19 cellular contexts compared by ENCODE assay signal in the genomic region with DNA sequence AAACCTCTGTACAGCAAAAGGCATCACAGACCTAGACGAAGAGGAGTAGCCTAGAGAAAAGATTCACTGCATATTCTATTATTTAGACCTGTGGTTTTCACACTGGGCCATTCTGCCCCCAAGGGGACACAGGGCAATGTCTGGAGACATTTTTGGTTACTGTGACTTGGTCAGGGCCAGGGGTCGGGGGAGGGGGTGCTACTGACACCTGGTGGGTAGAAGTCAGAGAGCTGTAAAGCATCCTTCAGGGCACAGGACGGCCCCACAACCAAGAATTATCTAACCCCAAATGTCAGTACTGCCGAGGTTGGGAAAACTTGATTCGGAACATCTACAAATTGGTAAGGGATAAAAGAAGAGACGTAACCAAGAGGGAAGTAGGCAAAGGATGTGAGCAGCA. TPM values are rescaled to one million over a fixed set of nuclear protein-coding genes. Genes with fewer than 3 reads are reported as not detected.
A peak's percentile ranks its signal among the peaks of the same experiment; 100 is the strongest.
DNase-seq lines count a peak whose midpoint lies in the region; ATAC-seq and TF ChIP-seq lines count a peak whose summit lies in the region.
"Had no signal": no experiment of that assay in that cellular context is flagged by ENCODE, and none has a peak within 500 bp of the region (broad histone marks: within the 10 kb centered on the region; RNA-seq: fewer than 3 reads in every experiment).

No MANE protein-coding gene starts in this region.

- peaks cover 2% of the 10 kb centered on the region for H3K9me3 Mint-ChIP-seq in glutamatergic neuron (ENCODE audit: unreplicated experiment)
- H3K9me3 Mint-ChIP-seq: activated naive CD8-positive, alpha-beta T cell treated with anti-CD3 and anti-CD28 coated beads, Interleukin-2, amount 50 U/mL, for 24 hours had no signal

- DNase-seq in Right ventricle myocardium inferior (ENCODE audit: missing footprints): no peak
- no peak for DNase-seq in left ventricle myocardium superior
- peak; percentile 36 for DNase-seq in NB4 (ENCODE audit: low read depth)
- DNase-seq in glutamatergic neuron: no peak
- DNase-seq in GM13976 (ENCODE audit: low spot score): no peak
- DNase-seq: activated CD4-positive, alpha-beta T cell treated with anti-CD3 and anti-CD28 coated beads for 36 hours; activated naive CD8-positive, alpha-beta T cell treated with anti-CD3 and anti-CD28 coated beads, Interleukin-2, amount 50 U/mL, for 24 hours; activated T-cell treated with anti-CD3 and anti-CD28 coated beads for 4 hours; cerebellar nuclear complex; KG1; pancreas; SIG-M5; stimulated activated naive CD8-positive, alpha-beta T cell treated with anti-CD3 and anti-CD28 coated beads, Interleukin-15, Interleukin-2, amounts not matched to agents 100 U/mL and 50 U/mL, for 24 hours; T-helper 9 cell had no signal

- H3K36me3 ChIP-seq in skeletal muscle tissue (ENCODE audit: control insufficient read depth in 3 of 3, insufficient read depth in 3 of 3, low read length in 3 of 3): peaks cover 15 to 24% (median 24%) of the 10 kb centered on the region in 3 donors

- no peaks in the 10 kb centered on the region for H3K27me3 ChIP-seq in skeletal muscle tissue (ENCODE audit: control insufficient read depth in 3 of 3, insufficient read depth in 3 of 3, low read length in 3 of 3)
- H3K27me3 ChIP-seq: pancreas had no signal

- in situ Hi-C loops in GM13976 (cut with MboI; ENCODE audit: low sequenced_read_pairs, unreplicated experiment): no loop called here

- no peak for TF ChIP-seq CTCF in NB4 (IDR thresholded peaks at IDR 0.05; ENCODE audit: low read depth, low read length)
- TF ChIP-seq CTCF in glutamatergic neuron (IDR thresholded peaks at IDR 0.05; ENCODE audit: partially characterized antibody, unreplicated experiment): no peak
- TF ChIP-seq CTCF in GM13976 (IDR thresholded peaks at IDR 0.05; ENCODE audit: borderline replicate concordance, control extremely low read depth, extremely low read depth, insufficient read depth, missing control alignments): no peak

- peak overlapping the region; percentile 45 for H3K27ac Mint-ChIP-seq in glutamatergic neuron (ENCODE audit: unreplicated experiment)
- H3K27ac Mint-ChIP-seq: activated CD4-positive, alpha-beta T cell treated with anti-CD3 and anti-CD28 coated beads for 36 hours; activated naive CD8-positive, alpha-beta T cell treated with anti-CD3 and anti-CD28 coated beads, Interleukin-2, amount 50 U/mL, for 24 hours had no signal

- H3K9ac ChIP-seq in skeletal muscle tissue (ENCODE audit: low read depth in 1 of 3, low read length in 3 of 3): peak overlapping the region in 1 of 3 donors; percentile 58

- no peak for TF ChIP-seq POLR2A in NB4 (IDR thresholded peaks at IDR 0.05; ENCODE audit: extremely low read depth, insufficient read length)

- peaks cover 1% of the 10 kb centered on the region for H3K27me3 Mint-ChIP-seq in glutamatergic neuron (ENCODE audit: unreplicated experiment)
- H3K27me3 Mint-ChIP-seq: activated CD4-positive, alpha-beta T cell treated with anti-CD3 and anti-CD28 coated beads for 36 hours; activated naive CD8-positive, alpha-beta T cell treated with anti-CD3 and anti-CD28 coated beads, Interleukin-2, amount 50 U/mL, for 24 hours had no signal

- H3K4me3 Mint-ChIP-seq in glutamatergic neuron (ENCODE audit: unreplicated experiment): peak overlapping the region; percentile 55
- H3K4me3 Mint-ChIP-seq: activated CD4-positive, alpha-beta T cell treated with anti-CD3 and anti-CD28 coated beads for 36 hours; activated naive CD8-positive, alpha-beta T cell treated with anti-CD3 and anti-CD28 coated beads, Interleukin-2, amount 50 U/mL, for 24 hours had no signal

- H3K4me1 ChIP-seq in skeletal muscle tissue (ENCODE audit: control insufficient read depth in 3 of 3, insufficient read depth in 3 of 3, low read length in 3 of 3): peaks cover 9 to 33% (median 21%) of the 10 kb centered on the region in 3 donors
- H3K4me1 ChIP-seq: pancreas had no signal

- ATAC-seq in Right ventricle myocardium inferior: peak; percentile 23
- no peak for ATAC-seq in left ventricle myocardium superior
- no peak for ATAC-seq in HG02885 (IDR thresholded peaks at IDR 0.05; ENCODE audit: poor library complexity, unreplicated experiment)
- ATAC-seq in HG02588 (IDR thresholded peaks at IDR 0.05; ENCODE audit: unreplicated experiment): no peak
- ATAC-seq: activated CD4-positive, alpha-beta T cell treated with anti-CD3 and anti-CD28 coated beads for 36 hours; activated naive CD8-positive, alpha-beta T cell treated with anti-CD3 and anti-CD28 coated beads, Interleukin-2, amount 50 U/mL, for 24 hours; stimulated activated naive CD8-positive, alpha-beta T cell treated with anti-CD3 and anti-CD28 coated beads, Interleukin-15, Interleukin-2, amounts not matched to agents 100 U/mL and 50 U/mL, for 24 hours had no signal

- H3K36me3 Mint-ChIP-seq in glutamatergic neuron (ENCODE audit: unreplicated experiment): no peaks in the 10 kb centered on the region

- peak overlapping the region; percentile 57 for H3K27ac ChIP-seq in skeletal muscle tissue (ENCODE audit: low read depth, low read length)
- H3K27ac ChIP-seq: HL-60, pancreas had no signal

- no peaks in the 10 kb centered on the region for H3K9me3 ChIP-seq in skeletal muscle tissue (ENCODE audit: control insufficient read depth in 3 of 3, low read length in 3 of 3)
- H3K9me3 ChIP-seq: pancreas had no signal

- intact Hi-C loops in Right ventricle myocardium inferior (cut with DNase I) (no loop called here), left ventricle myocardium superior (cut with micrococcal nuclease) (no loop called here)

- H3K4me3 ChIP-seq in NB4 (ENCODE audit: low read depth, low read length): no peak overlapping the region
- no peak overlapping the region for H3K4me3 ChIP-seq in skeletal muscle tissue (ENCODE audit: low read length in 3 of 3)
- H3K4me3 ChIP-seq: pancreas had no signal

- peaks cover 29% of the 10 kb centered on the region for H3K4me1 Mint-ChIP-seq in glutamatergic neuron (ENCODE audit: low read depth, unreplicated experiment)

RNA-seq across cellular contexts. Expression of a gene that starts 11.3 kb away (rescaled TPM):
- total RNA-seq in Right ventricle myocardium inferior: 55.1 TPM
- total RNA-seq in left ventricle myocardium superior: 53.3 TPM
- total RNA-seq in glutamatergic neuron (ENCODE audit: unreplicated experiment): 122 TPM
- total RNA-seq in skeletal muscle tissue: 16.7 TPM

RNA-seq across cellular contexts. Expression of a gene that starts 50.6 kb away (rescaled TPM):
- 111 TPM for total RNA-seq in Right ventricle myocardium inferior
- total RNA-seq in left ventricle myocardium superior: 115 TPM
- 109 TPM for total RNA-seq in glutamatergic neuron (ENCODE audit: unreplicated experiment)
- 36.0 TPM for total RNA-seq in skeletal muscle tissue

RNA-seq across cellular contexts. Expression of a gene that starts 58.4 kb away (rescaled TPM):
- total RNA-seq in Right ventricle myocardium inferior: not detected
- not detected for total RNA-seq in left ventricle myocardium superior
- total RNA-seq in glutamatergic neuron (ENCODE audit: unreplicated experiment): not detected
- total RNA-seq in skeletal muscle tissue: not detected
- total RNA-seq: endothelial cell of umbilical vein, pancreas had no signal
